Comparison of ENCODE assay signal across 25 cellular contexts in the genomic region with DNA sequence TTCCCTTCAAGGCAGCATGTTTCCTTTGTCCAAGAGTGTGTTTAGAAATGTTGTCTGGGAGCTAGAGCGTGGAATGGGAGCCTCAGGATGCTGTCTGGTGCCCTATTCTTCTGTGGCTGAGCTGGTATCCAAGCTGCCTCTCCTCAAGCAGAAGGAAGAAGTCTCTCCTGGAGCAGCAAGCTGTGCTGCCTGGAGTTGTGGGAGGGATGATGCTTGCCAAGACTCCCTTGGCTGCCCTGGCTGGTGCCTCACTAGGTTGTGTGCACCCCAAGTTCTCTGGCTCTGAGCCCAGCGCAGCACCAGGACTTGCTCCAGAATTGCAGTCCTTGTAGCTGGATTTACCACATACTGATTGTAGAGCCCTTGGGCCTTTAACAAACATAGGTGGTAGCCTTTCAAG. TPM values are rescaled to one million over a fixed set of nuclear protein-coding genes. Genes with fewer than 3 reads are reported as not detected.
A peak's percentile ranks its signal among the peaks of the same experiment; 100 is the strongest.
DNase-seq lines count a peak whose midpoint lies in the region; ATAC-seq, FAIRE-seq and TF ChIP-seq lines count a peak whose summit lies in the region.
"Had no signal": no experiment of that assay in that cellular context is flagged by ENCODE, and none has a peak within 500 bp of the region (broad histone marks: within the 10 kb centered on the region; RNA-seq: fewer than 3 reads in every experiment).

No MANE protein-coding gene starts in this region.

- no peak overlapping the region for H2AFZ ChIP-seq in PC-9

- H3F3A ChIP-seq in PC-9 (ENCODE audit: insufficient read depth, low read depth), result peaks cover 14% of the 10 kb centered on the region

- no peak for DNase-seq in PC-9
- peak; percentile 29 for DNase-seq in globus pallidus (ENCODE audit: low spot score)
- peak; percentile 34 for DNase-seq in middle frontal gyrus (ENCODE audit: extremely low spot score, low spot score)
- peak in 28 of 49 donors; percentile 3 to 63 (median 27) for DNase-seq in substantia nigra (lab: John Stamatoyannopoulos, UW)
- no peak for DNase-seq in D721Med (ENCODE audit: insufficient read length, low spot score)
- DNase-seq in activated naive CD8-positive, alpha-beta T cell treated with anti-CD3 and anti-CD28 coated beads for 36 hours, result no peak
- DNase-seq in SK-N-DZ (ENCODE audit: low spot score), result no peak
- DNase-seq: CD4-positive, alpha-beta T cell; COR-L47; GOT3; HCEC 1CT; NCI-H1048; NCI-H1417; NCI-H1694; NCI-H2029 treated with DMSO at 0.1 percent for 48 hours; NCI-H446 treated with DMSO at 0.1 percent for 48 hours; NCI-H526 treated with DMSO at 0.1 percent for 48 hours; Right ventricle myocardium superior; RPMI8226 had no signal

- H3K27ac Mint-ChIP-seq in activated naive CD8-positive, alpha-beta T cell treated with anti-CD3 and anti-CD28 coated beads for 36 hours, result no peak overlapping the region
- H3K27ac Mint-ChIP-seq: CD4-positive, alpha-beta T cell had no signal

- no peak overlapping the region for H3K4me3 ChIP-seq in PC-9
- H3K4me3 ChIP-seq: BLaER1 treated with 17β-estradiol and CSF1 and Interleukin-3, amounts not matched to agents 10 nM and 100 nM had no signal

- H3K9me2 ChIP-seq in PC-9 (ENCODE audit: insufficient read depth), result no peaks in the 10 kb centered on the region

- no peaks in the 10 kb centered on the region for H3K9me3 Mint-ChIP-seq in activated naive CD8-positive, alpha-beta T cell treated with anti-CD3 and anti-CD28 coated beads for 36 hours
- H3K9me3 Mint-ChIP-seq: CD4-positive, alpha-beta T cell had no signal

- no peak overlapping the region for H3K4me3 Mint-ChIP-seq in activated naive CD8-positive, alpha-beta T cell treated with anti-CD3 and anti-CD28 coated beads for 36 hours
- H3K4me3 Mint-ChIP-seq: CD4-positive, alpha-beta T cell had no signal

- POLR2A ChIA-PET in PC-9 (lab: Charles Lee; ENCODE audit: unreplicated experiment), result interaction anchor here (0.6 kb wide), 2 partner anchors 20 to 179 kb away, joined by 3 to 4 read pairs; no protein-coding TSS in a partner anchor

- H3K9me3 ChIP-seq in PC-9 (ENCODE audit: insufficient read depth, low read depth), result no peaks in the 10 kb centered on the region
- H3K9me3 ChIP-seq: BLaER1 treated with 17β-estradiol and CSF1 and Interleukin-3, amounts not matched to agents 10 nM and 100 nM had no signal

- H3K4me2 ChIP-seq in PC-9, result peak overlapping the region; percentile 37; the same call in 1 of the 2 replicates
- H3K4me2 ChIP-seq: BLaER1 treated with 17β-estradiol and CSF1 and Interleukin-3, amounts not matched to agents 10 nM and 100 nM had no signal

- CTCF ChIA-PET in PC-9 (lab: Charles Lee), result no interaction called here

- H3K36me3 Mint-ChIP-seq in activated naive CD8-positive, alpha-beta T cell treated with anti-CD3 and anti-CD28 coated beads for 36 hours, result no peaks in the 10 kb centered on the region

- peaks cover 38% of the 10 kb centered on the region for H3K4me1 ChIP-seq in PC-9 (replicated peaks; ENCODE audit: insufficient read depth)

- H3K79me2 ChIP-seq in PC-9 (ENCODE audit: low read depth), result no peaks in the 10 kb centered on the region

- no TSS peak for BruUV-seq in PC-9 (replicated peaks; lab: Mats Ljungman, UMichigan)

- H3K36me3 ChIP-seq in PC-9 (ENCODE audit: low read depth), result no peaks in the 10 kb centered on the region
- H3K36me3 ChIP-seq: BLaER1 treated with 17β-estradiol and CSF1 and Interleukin-3, amounts not matched to agents 10 nM and 100 nM had no signal

- H4K20me1 ChIP-seq in PC-9 (ENCODE audit: insufficient read depth), result no peaks in the 10 kb centered on the region
- H4K20me1 ChIP-seq: BLaER1 treated with 17β-estradiol and CSF1 and Interleukin-3, amounts not matched to agents 10 nM and 100 nM had no signal

- intact Hi-C loops in PC-9 (cut with micrococcal nuclease; ENCODE audit: unreplicated experiment), result no loop called here

- no peaks in the 10 kb centered on the region for H3K27me3 ChIP-seq in PC-9 (ENCODE audit: insufficient read depth, low read depth)
- H3K27me3 ChIP-seq: BLaER1 treated with 17β-estradiol and CSF1 and Interleukin-3, amounts not matched to agents 10 nM and 100 nM had no signal

- H3K27ac ChIP-seq in PC-9, result 0 out of 2 replicates have a peak overlapping the region, but pooled peaks have one; percentile 47
- no peak overlapping the region for H3K27ac ChIP-seq in substantia nigra (ENCODE audit: low read depth, low read length, poor library complexity, severe bottlenecking)
- H3K27ac ChIP-seq: BLaER1 treated with 17β-estradiol and CSF1 and Interleukin-3, amounts not matched to agents 10 nM and 100 nM had no signal

- TF ChIP-seq CTCF in PC-9 (conservative IDR thresholded peaks at IDR 0.05), result no peak
- TF ChIP-seq CTCF in D721Med (IDR thresholded peaks at IDR 0.05; ENCODE audit: insufficient read depth, missing control alignments), result no peak

- no peaks in the 10 kb centered on the region for H3K4me1 Mint-ChIP-seq in activated naive CD8-positive, alpha-beta T cell treated with anti-CD3 and anti-CD28 coated beads for 36 hours

- FAIRE-seq in D721Med (lab: Jason Lieb, UNC), result no peak
- FAIRE-seq: A204.1, G401.6 had no signal

- no peak for ATAC-seq in HG03095 (IDR thresholded peaks at IDR 0.05; ENCODE audit: unreplicated experiment)

- H3K27me3 Mint-ChIP-seq in activated naive CD8-positive, alpha-beta T cell treated with anti-CD3 and anti-CD28 coated beads for 36 hours, result peaks cover 7% of the 10 kb centered on the region

RNA-seq across cellular contexts. Expression of a gene that starts 4.7 kb away (rescaled TPM):
- total RNA-seq in PC-9 (2021), result 57.6 and 70.7 TPM in 2 replicates
- under 1 TPM; 0.06 to 0.23 TPM for total RNA-seq in activated naive CD8-positive, alpha-beta T cell treated with anti-CD3 and anti-CD28 coated beads for 36 hours
- not detected in 2 replicates for polyA plus RNA-seq in SK-N-DZ (2014; cell fraction: cytosol; rRNA removed)
- polyA plus RNA-seq in SK-N-DZ (2014; cell fraction: nucleus; rRNA removed), result not detected in 2 replicates
- total RNA-seq: CD4-positive, alpha-beta T cell; SK-MEL-5 had no signal

RNA-seq across cellular contexts. Expression of a gene that starts 21.0 kb away (rescaled TPM):
- total RNA-seq in PC-9 (2021), result not detected in 2 replicates
- total RNA-seq in activated naive CD8-positive, alpha-beta T cell treated with anti-CD3 and anti-CD28 coated beads for 36 hours, result not detected
- not detected in 2 replicates for polyA plus RNA-seq in SK-N-DZ (2014; cell fraction: cytosol; rRNA removed)
- polyA plus RNA-seq in SK-N-DZ (2014; cell fraction: nucleus; rRNA removed), result not detected in 2 replicates
- total RNA-seq: CD4-positive, alpha-beta T cell; Right ventricle myocardium superior; SK-MEL-5 had no signal
- polyA plus RNA-seq: AG04450 had no signal

RNA-seq across cellular contexts. Expression of a gene that starts 36.9 kb away (rescaled TPM):
- total RNA-seq in PC-9 (2021), result 5.7 and 8.1 TPM in 2 replicates
- total RNA-seq in activated naive CD8-positive, alpha-beta T cell treated with anti-CD3 and anti-CD28 coated beads for 36 hours, result not detected
- not detected in 2 replicates for polyA plus RNA-seq in SK-N-DZ (2014; cell fraction: cytosol; rRNA removed)
- polyA plus RNA-seq in SK-N-DZ (2014; cell fraction: nucleus; rRNA removed), result not detected in 2 replicates
- total RNA-seq: SK-MEL-5 had no signal
- polyA plus RNA-seq: AG04450 had no signal

Comparison
In these comparisons a context has a peak if more than half of its experiments do, and no peak if none do; other contexts are left out.
1. DNase-seq: peak in globus pallidus (single experiment), middle frontal gyrus (single experiment) and substantia nigra (28 of 49); none in PC-9 (0 of 2), D721Med (single experiment), activated naive CD8-positive, alpha-beta T cell treated with anti-CD3 and anti-CD28 coated beads for 36 hours (single experiment) and SK-N-DZ (single experiment).
2. RNA of a gene that starts 4.7 kb away (total RNA-seq): 57.6 to 70.7 TPM in PC-9; 0.06 to 0.23 TPM in activated naive CD8-positive, alpha-beta T cell treated with anti-CD3 and anti-CD28 coated beads for 36 hours; every median in the first group is over 10 times any median in the second.